Comparison of ENCODE assay signal across 8 cellular contexts in genomic region chr13:109779074-109779473, GRCh38. TPM values are rescaled to one million over a fixed set of nuclear protein-coding genes. Genes with fewer than 3 reads are reported as not detected.
DNase-seq lines count a peak whose midpoint lies in the region; ATAC-seq and TF ChIP-seq lines count a peak whose summit lies in the region.

No MANE protein-coding gene starts in this region.

- no peaks in the 10 kb centered on the region for H3K27me3 ChIP-seq in CD4-positive, alpha-beta T cell (ENCODE audit: control insufficient read depth, insufficient read depth, low read length)
- H3K27me3 ChIP-seq in PC-3 (ENCODE audit: low read length), result no peaks in the 10 kb centered on the region

- H2AFZ ChIP-seq in PC-3 (ENCODE audit: low read length), result no peak overlapping the region

- no peaks in the 10 kb centered on the region for H3K36me3 ChIP-seq in PC-3 (ENCODE audit: low read depth, low read length)

- H3K9me3 ChIP-seq in CD4-positive, alpha-beta T cell (ENCODE audit: control insufficient read depth, low read length), result no peaks in the 10 kb centered on the region
- H3K9me3 ChIP-seq in PC-3 (ENCODE audit: low read length), result no peaks in the 10 kb centered on the region

- no peak overlapping the region for H3K27ac ChIP-seq in CD4-positive, alpha-beta T cell (ENCODE audit: low read depth, low read length)
- no peak overlapping the region for H3K27ac ChIP-seq in PC-3 (ENCODE audit: low read length)

- peak overlapping the region; percentile 91 for H3K4me2 ChIP-seq in PC-3 (ENCODE audit: low read length)

- POLR2A ChIA-PET in CD4-positive, alpha-beta T cell (lab: Charles Lee), result interaction anchor here (1.0 to 2.0 kb wide), 2 partner anchors 11 to 18 kb away, joined by 3 to 11 read pairs; no protein-coding TSS in a partner anchor
- POLR2A ChIA-PET in PC-3 (lab: Charles Lee; ENCODE audit: unreplicated experiment), result interaction anchor here (0.7 kb wide), 1 partner anchor 768 kb away, joined by 3 read pairs; no protein-coding TSS in a partner anchor

- TF ChIP-seq CTCF in CD4-positive, alpha-beta T cell (IDR thresholded peaks at IDR 0.05), result no peak
- no peak for TF ChIP-seq CTCF in PC-3 (conservative IDR thresholded peaks at IDR 0.05; ENCODE audit: low read depth, low read length)

- H3K9me3 Mint-ChIP-seq in CD4-positive, alpha-beta T cell, result no peaks in the 10 kb centered on the region
- H3K9me3 Mint-ChIP-seq in natural killer cell treated with Interleukin-12 subunit alpha and Interleukin-12 subunit beta and Interleukin-15 and Interleukin-18, amount 100 ng/mL, for 72 hours, result no peaks in the 10 kb centered on the region

- no peaks in the 10 kb centered on the region for H3K9me2 ChIP-seq in PC-3 (replicated peaks; ENCODE audit: low read length)

- no TSS peak for BruUV-seq in PC-3 (replicated peaks; lab: Mats Ljungman, UMichigan)

- H3K79me2 ChIP-seq in PC-3 (ENCODE audit: low read length), result peaks cover 100% of the 10 kb centered on the region

- H3K27me3 Mint-ChIP-seq in CD4-positive, alpha-beta T cell, result no peaks in the 10 kb centered on the region
- no peaks in the 10 kb centered on the region for H3K27me3 Mint-ChIP-seq in natural killer cell treated with Interleukin-12 subunit alpha and Interleukin-12 subunit beta and Interleukin-15 and Interleukin-18, amount 100 ng/mL, for 72 hours

- intact Hi-C loops in CD4-positive, alpha-beta T cell (cut with DNase I, micrococcal nuclease), result loop anchor here in 1 of 2 experiments (2.0 kb wide), 1 partner anchor 14 kb away; no protein-coding TSS in a partner anchor
- intact Hi-C loops in PC-3 (cut with micrococcal nuclease), result loop anchor here (2.0 to 10.0 kb wide), 2 partner anchors 434 to 634 kb away; no protein-coding TSS in a partner anchor

- peak; percentile 84 for ATAC-seq in CD4-positive, alpha-beta T cell (ENCODE audit: poor library complexity)
- no peak for ATAC-seq in PC-3
- no peak for ATAC-seq in natural killer cell treated with Interleukin-12 subunit alpha and Interleukin-12 subunit beta and Interleukin-15 and Interleukin-18, amount 100 ng/mL, for 72 hours
- no peak for ATAC-seq in HG02885 (IDR thresholded peaks at IDR 0.05; ENCODE audit: poor library complexity, unreplicated experiment)
- ATAC-seq in HG03521 (IDR thresholded peaks at IDR 0.05; ENCODE audit: unreplicated experiment), result no peak

- H3K4me3 Mint-ChIP-seq in CD4-positive, alpha-beta T cell, result peak overlapping the region; percentile 75
- peak overlapping the region; percentile 55 for H3K4me3 Mint-ChIP-seq in natural killer cell treated with Interleukin-12 subunit alpha and Interleukin-12 subunit beta and Interleukin-15 and Interleukin-18, amount 100 ng/mL, for 72 hours

- peaks cover 46% of the 10 kb centered on the region for H3K4me1 ChIP-seq in PC-3 (ENCODE audit: insufficient read depth, low read length)

- peaks cover 29% of the 10 kb centered on the region for H3K36me3 Mint-ChIP-seq in CD4-positive, alpha-beta T cell (ENCODE audit: low read depth)
- H3K36me3 Mint-ChIP-seq in natural killer cell treated with Interleukin-12 subunit alpha and Interleukin-12 subunit beta and Interleukin-15 and Interleukin-18, amount 100 ng/mL, for 72 hours, result no peaks in the 10 kb centered on the region

- H4K20me1 ChIP-seq in PC-3 (ENCODE audit: low read length), result peaks cover 31% of the 10 kb centered on the region

- no peaks in the 10 kb centered on the region for H3F3A ChIP-seq in PC-3 (ENCODE audit: low read length, unreplicated experiment)

- H3K27ac Mint-ChIP-seq in CD4-positive, alpha-beta T cell, result peak overlapping the region; percentile 63
- H3K27ac Mint-ChIP-seq in natural killer cell treated with Interleukin-12 subunit alpha and Interleukin-12 subunit beta and Interleukin-15 and Interleukin-18, amount 100 ng/mL, for 72 hours, result peak overlapping the region in 1 of 2 donors; percentile 39

- no peak overlapping the region for H3K9ac ChIP-seq in PC-3 (ENCODE audit: low read length)

- CTCF ChIA-PET in CD4-positive, alpha-beta T cell (lab: Charles Lee), result no interaction called here
- CTCF ChIA-PET in PC-3 (lab: Charles Lee), result no interaction called here

- H3K4me1 Mint-ChIP-seq in CD4-positive, alpha-beta T cell (ENCODE audit: low read depth), result peaks cover 56% of the 10 kb centered on the region
- H3K4me1 Mint-ChIP-seq in natural killer cell treated with Interleukin-12 subunit alpha and Interleukin-12 subunit beta and Interleukin-15 and Interleukin-18, amount 100 ng/mL, for 72 hours (ENCODE audit: low read depth in 2 of 2), result peaks cover 33 to 34% of the 10 kb centered on the region in 2 donors

- DNase-seq in CD4-positive, alpha-beta T cell, result peak in 9 of 10 experiments; percentile 36 to 64 (median 50)
- DNase-seq in PC-3 (no peak), astrocyte of the hippocampus (ENCODE audit: low read depth, low spot score) (peak; percentile 43), epidermal melanocyte (ENCODE audit: insufficient read length, low spot score) (no peak), ecto neural progenitor cell (ENCODE audit: low spot score) (no peak)
- no peak for DNase-seq in natural killer cell treated with Interleukin-12 subunit alpha and Interleukin-12 subunit beta and Interleukin-15 and Interleukin-18, amount 100 ng/mL, for 72 hours (ENCODE audit: low spot score)

- peak overlapping the region; percentile 82; the same call in 1 of the 2 replicates for H3K4me3 ChIP-seq in PC-3 (ENCODE audit: low read length)

RNA-seq across cellular contexts. Expression of gene IRS2, which starts 7.3 kb away (rescaled TPM):
- total RNA-seq in CD4-positive, alpha-beta T cell, result 100 to 1,000 TPM; 188 to 193 TPM
- total RNA-seq in PC-3 (2014; rRNA removed), result 5.6 and 7.5 TPM in 2 replicates
- 1 to 10 TPM in 1 of 2 donors, under 1 TPM in 1; 0.95 to 1.1 TPM for total RNA-seq in natural killer cell treated with Interleukin-12 subunit alpha and Interleukin-12 subunit beta and Interleukin-15 and Interleukin-18, amount 100 ng/mL, for 72 hours

Comparison
In these comparisons a context has a peak if more than half of its experiments do, and no peak if none do; other contexts are left out.
1. DNase-seq: peak in CD4-positive, alpha-beta T cell (9 of 10) and astrocyte of the hippocampus (single experiment); none in PC-3 (single experiment), natural killer cell treated with Interleukin-12 subunit alpha and Interleukin-12 subunit beta and Interleukin-15 and Interleukin-18, amount 100 ng/mL, for 72 hours (single experiment), epidermal melanocyte (single experiment) and ecto neural progenitor cell (single experiment).
2. RNA of gene IRS2, which starts 7.3 kb away (total RNA-seq): 188 to 193 TPM in CD4-positive, alpha-beta T cell; 5.6 to 7.5 TPM in PC-3 and 0.95 to 1.1 TPM in natural killer cell treated with Interleukin-12 subunit alpha and Interleukin-12 subunit beta and Interleukin-15 and Interleukin-18, amount 100 ng/mL, for 72 hours; every median in the first group is over 10 times any median in the second.